ENCODE assay signal across 8 cellular contexts in genomic region chr3:183116051-183116614, GRCh38. TPM values are rescaled to one million over a fixed set of nuclear protein-coding genes. Genes with fewer than 3 reads are reported as not detected.
DNase-seq lines count a peak whose midpoint lies in the region; ATAC-seq, FAIRE-seq and TF ChIP-seq lines count a peak whose summit lies in the region.

No MANE protein-coding gene starts in this region.

- intact Hi-C loops in activated naive CD4-positive, alpha-beta T cell treated with anti-CD3 and anti-CD28 coated beads for 36 hours (cut with micrococcal nuclease) = no loop called here

- no peak for TF ChIP-seq CTCF in D721Med (IDR thresholded peaks at IDR 0.05; ENCODE audit: insufficient read depth, missing control alignments)

- peaks cover 15% of the 10 kb centered on the region for H3K27me3 Mint-ChIP-seq in IgD-negative memory B cell
- peaks cover 23% of the 10 kb centered on the region for H3K27me3 Mint-ChIP-seq in activated naive CD4-positive, alpha-beta T cell treated with anti-CD3 and anti-CD28 coated beads for 36 hours (ENCODE audit: low read depth)

- peak; percentile 75 for ATAC-seq in GM21447 (IDR thresholded peaks at IDR 0.05; ENCODE audit: unreplicated experiment)

- peak overlapping the region; percentile 37 to 74 (median 69) for H3K4me3 Mint-ChIP-seq in IgD-negative memory B cell
- H3K4me3 Mint-ChIP-seq in activated naive CD4-positive, alpha-beta T cell treated with anti-CD3 and anti-CD28 coated beads for 36 hours = peak overlapping the region; percentile 68

- peak overlapping the region; percentile 82 to 96 (median 93) for H3K27ac Mint-ChIP-seq in IgD-negative memory B cell
- H3K27ac Mint-ChIP-seq in activated naive CD4-positive, alpha-beta T cell treated with anti-CD3 and anti-CD28 coated beads for 36 hours = no peak overlapping the region

- DNase-seq in D721Med (ENCODE audit: insufficient read length, low spot score) (peak; percentile 68), RPMI8226 (peak; percentile 98), islet precursor cell (peak; percentile 84), T1000 (lab: John Stamatoyannopoulos, UW) (no peak)
- DNase-seq in activated naive CD4-positive, alpha-beta T cell treated with anti-CD3 and anti-CD28 coated beads for 36 hours = peak; percentile 67
- DNase-seq in stimulated activated CD4-positive, alpha-beta T cell treated with anti-CD3 and anti-CD28 coated beads, Interleukin-4, amount 100 ng/mL, for 1 hour = peak; percentile 59

- peaks cover 2% of the 10 kb centered on the region for H3K36me3 Mint-ChIP-seq in IgD-negative memory B cell
- no peaks in the 10 kb centered on the region for H3K36me3 Mint-ChIP-seq in activated naive CD4-positive, alpha-beta T cell treated with anti-CD3 and anti-CD28 coated beads for 36 hours (ENCODE audit: low read depth)

- CTCF ChIA-PET in activated naive CD4-positive, alpha-beta T cell treated with anti-CD3 and anti-CD28 coated beads for 36 hours (lab: Charles Lee) = interaction anchor here (0.6 to 2.5 kb wide), 5 partner anchors 31 to 269 kb away, joined by 3 to 15 read pairs (median 5); no protein-coding TSS in a partner anchor

- H3K9me3 Mint-ChIP-seq in IgD-negative memory B cell = peaks cover 0 to 6% (median 3%) of the 10 kb centered on the region in 3 donors
- peaks cover 3% of the 10 kb centered on the region for H3K9me3 Mint-ChIP-seq in activated naive CD4-positive, alpha-beta T cell treated with anti-CD3 and anti-CD28 coated beads for 36 hours

- FAIRE-seq in D721Med (lab: Jason Lieb, UNC) = no peak

- H3K4me1 Mint-ChIP-seq in IgD-negative memory B cell = peaks cover 16 to 20% (median 19%) of the 10 kb centered on the region in 3 donors
- H3K4me1 Mint-ChIP-seq in activated naive CD4-positive, alpha-beta T cell treated with anti-CD3 and anti-CD28 coated beads for 36 hours (ENCODE audit: low read depth) = peaks cover 5% of the 10 kb centered on the region

RNA-seq across cellular contexts. Expression of gene MCCC1, which starts 16.8 kb away (rescaled TPM):
- polyA plus RNA-seq in IgD-negative memory B cell = 32.4 TPM
- 10 to 100 TPM; 21.0 to 24.9 TPM for total RNA-seq in activated naive CD4-positive, alpha-beta T cell treated with anti-CD3 and anti-CD28 coated beads for 36 hours

RNA-seq across cellular contexts. Expression of gene LAMP3, which starts 46.4 kb away (rescaled TPM):
- polyA plus RNA-seq in IgD-negative memory B cell = 1.1 TPM
- total RNA-seq in activated naive CD4-positive, alpha-beta T cell treated with anti-CD3 and anti-CD28 coated beads for 36 hours = 10 to 100 TPM; 20.2 to 23.8 TPM
